In genomic region chr9:35367451-35367850, GRCh38 we compare ENCODE assay signal across 13 cellular contexts.
DNase-seq lines count a peak whose midpoint lies in the region; ATAC-seq, FAIRE-seq and TF ChIP-seq lines count a peak whose summit lies in the region.
"Had no signal": no experiment of that assay in that cellular context is flagged by ENCODE, and none has a peak within 500 bp of the region (broad histone marks: within the 10 kb centered on the region; RNA-seq: fewer than 3 reads in every experiment).

No MANE protein-coding gene starts in this region.

- intact Hi-C loops in PC-3 (cut with micrococcal nuclease) (no loop called here), endothelial cell of umbilical vein (cut with micrococcal nuclease) (loop anchor here (2.0 to 10.0 kb wide), 2 partner anchors 27 to 93 kb away; no protein-coding TSS in a partner anchor), mucosa of descending colon (cut with DNase I, micrococcal nuclease) (no loop called here)

- POLR2A ChIA-PET in PC-3 (lab: Charles Lee; ENCODE audit: unreplicated experiment) (interaction anchor here (0.6 kb wide), 1 partner anchor 296 kb away, joined by 3 read pairs; no protein-coding TSS in a partner anchor), endothelial cell of umbilical vein (lab: Charles Lee) (interaction anchor here (0.6 to 1.1 kb wide), 2 partner anchors 32 to 298 kb away, joined by 6 to 15 read pairs; no protein-coding TSS in a partner anchor)

- ATAC-seq in PC-3 (peak; percentile 99), GM19328 (IDR thresholded peaks at IDR 0.05; ENCODE audit: unreplicated experiment) (no peak), mucosa of descending colon (no peak)
- ATAC-seq: sciatic nerve had no signal

- no peaks in the 10 kb centered on the region for H3F3A ChIP-seq in PC-3 (ENCODE audit: low read length, unreplicated experiment)

- H3K4me1 ChIP-seq in PC-3 (ENCODE audit: insufficient read depth, low read length) (peaks cover 27% of the 10 kb centered on the region), endothelial cell of umbilical vein (ENCODE audit: control insufficient read depth, extremely low read depth, insufficient read depth, low read length) (peaks cover 31% of the 10 kb centered on the region), osteoblast (ENCODE audit: insufficient read depth, low read length) (peaks cover 22% of the 10 kb centered on the region), mucosa of descending colon (ENCODE audit: low read depth) (no peaks in the 10 kb centered on the region)

- H3K9ac ChIP-seq in PC-3 (ENCODE audit: low read length) (no peak overlapping the region), endothelial cell of umbilical vein (replicated peaks; ENCODE audit: extremely low read depth, insufficient read depth, low read length) (peak overlapping the region; percentile 19)

- H2AFZ ChIP-seq in PC-3 (ENCODE audit: low read length) (peak overlapping the region; percentile 24; the same call in 1 of the 2 replicates), endothelial cell of umbilical vein (ENCODE audit: low read depth, low read length) (peak overlapping the region; percentile 64), osteoblast (ENCODE audit: low read length) (no peak overlapping the region)

- H3K4me2 ChIP-seq in PC-3 (ENCODE audit: low read length) (peak overlapping the region; percentile 49), endothelial cell of umbilical vein (ENCODE audit: insufficient read depth, low read length) (peak overlapping the region; percentile 71), osteoblast (ENCODE audit: insufficient read depth, low read length) (peak overlapping the region; percentile 55)

- H4K20me1 ChIP-seq in PC-3 (ENCODE audit: low read length) (no peaks in the 10 kb centered on the region), endothelial cell of umbilical vein (replicated peaks; ENCODE audit: control insufficient read depth, extremely low read depth, insufficient read depth, low read length) (no peaks in the 10 kb centered on the region), osteoblast (ENCODE audit: insufficient read depth, low read length) (no peaks in the 10 kb centered on the region)

- CTCF ChIA-PET in PC-3 (lab: Charles Lee): no interaction called here
- CTCF ChIA-PET in endothelial cell of umbilical vein (lab: Charles Lee): interaction anchor here (0.6 to 3.0 kb wide), 13 partner anchors 10 to 1228 kb away, joined by 3 to 19 read pairs (median 4); partner anchors contain the start of gene UNC13B

- TF ChIP-seq CTCF in PC-3 (conservative IDR thresholded peaks at IDR 0.05; ENCODE audit: low read depth, low read length): no peak
- TF ChIP-seq CTCF in endothelial cell of umbilical vein (IDR thresholded peaks at IDR 0.05; ENCODE audit: extremely low read depth in 1 of 2, insufficient read depth in 1 of 2, low read depth in 1 of 2, low read length in 2 of 2): no peak
- no peak for TF ChIP-seq CTCF in osteoblast (IDR thresholded peaks at IDR 0.05; ENCODE audit: extremely low read depth, low read depth, low read length)
- TF ChIP-seq CTCF in mucosa of descending colon (IDR thresholded peaks at IDR 0.05): no peak
- no peak for TF ChIP-seq CTCF in GM20000 (IDR thresholded peaks at IDR 0.05; ENCODE audit: extremely low read depth, missing control alignments)

- H3K4me3 ChIP-seq in PC-3 (ENCODE audit: low read length): no peak overlapping the region
- H3K4me3 ChIP-seq in endothelial cell of umbilical vein (replicated peaks in 1 of 3; ENCODE audit: insufficient read depth in 1 of 3, low read depth in 1 of 3, low read length in 3 of 3): no peak overlapping the region
- H3K4me3 ChIP-seq in osteoblast (ENCODE audit: insufficient read depth, low read length): no peak overlapping the region
- no peak overlapping the region for H3K4me3 ChIP-seq in mucosa of descending colon

- BruUV-seq in PC-3 (replicated peaks; lab: Mats Ljungman, UMichigan): no TSS peak
- BruUV-seq in endothelial cell of umbilical vein (replicated peaks; lab: Mats Ljungman, UMichigan): no TSS peak

- FAIRE-seq in endothelial cell of umbilical vein (lab: Jason Lieb, UNC): peak; percentile 98
- FAIRE-seq: frontal cortex had no signal

- dilution Hi-C loops in endothelial cell of umbilical vein (cut with MboI; ENCODE audit: extremely low pct_ligation_motif_present, low sequenced_read_pairs): no loop called here

- H3K9me3 ChIP-seq in PC-3 (ENCODE audit: low read length) (no peaks in the 10 kb centered on the region), endothelial cell of umbilical vein (replicated peaks; ENCODE audit: control insufficient read depth, insufficient read depth, low read length) (no peaks in the 10 kb centered on the region), osteoblast (ENCODE audit: low read depth, low read length) (no peaks in the 10 kb centered on the region), mucosa of descending colon (no peaks in the 10 kb centered on the region)

- no peaks in the 10 kb centered on the region for H3K9me1 ChIP-seq in endothelial cell of umbilical vein (replicated peaks; ENCODE audit: control insufficient read depth, extremely low read depth, insufficient read depth, low read length)

- H3K27ac ChIP-seq in PC-3 (ENCODE audit: low read length): peak overlapping the region; percentile 25
- H3K27ac ChIP-seq in endothelial cell of umbilical vein (ENCODE audit: insufficient read depth, low read depth, low read length): peak overlapping the region; percentile 64
- peak overlapping the region; percentile 51 for H3K27ac ChIP-seq in osteoblast (ENCODE audit: low read depth, low read length)

- H3K36me3 ChIP-seq in PC-3 (ENCODE audit: low read depth, low read length) (no peaks in the 10 kb centered on the region), endothelial cell of umbilical vein (ENCODE audit: control insufficient read depth in 2 of 2, extremely low read depth in 1 of 2, insufficient read depth in 2 of 2, low read length in 2 of 2) (peaks cover 0 to 9% of the 10 kb centered on the region in 2 experiments), osteoblast (ENCODE audit: insufficient read depth, low read length) (no peaks in the 10 kb centered on the region), mucosa of descending colon (ENCODE audit: low read depth) (no peaks in the 10 kb centered on the region)

- no peaks in the 10 kb centered on the region for H3K79me2 ChIP-seq in PC-3 (ENCODE audit: low read length)
- no peaks in the 10 kb centered on the region for H3K79me2 ChIP-seq in endothelial cell of umbilical vein (ENCODE audit: control insufficient read depth, insufficient read depth, low read length)
- H3K79me2 ChIP-seq in osteoblast (ENCODE audit: insufficient read depth, low read length): no peaks in the 10 kb centered on the region

- TF ChIP-seq POLR2A in endothelial cell of umbilical vein (IDR thresholded peaks at IDR 0.05; ENCODE audit: low read depth, low read length): no peak

- H3K27me3 ChIP-seq in PC-3 (ENCODE audit: low read length): no peaks in the 10 kb centered on the region
- no peaks in the 10 kb centered on the region for H3K27me3 ChIP-seq in endothelial cell of umbilical vein (ENCODE audit: control insufficient read depth in 2 of 2, insufficient read depth in 2 of 2, low read length in 2 of 2)
- H3K27me3 ChIP-seq in osteoblast (ENCODE audit: insufficient read depth, low read length): no peaks in the 10 kb centered on the region

- no peaks in the 10 kb centered on the region for H3K9me2 ChIP-seq in PC-3 (replicated peaks; ENCODE audit: low read length)

- DNase-seq in Daoy (ENCODE audit: low read depth) (peak; percentile 82), PC-3 (peak; percentile 87), endothelial cell of umbilical vein (ENCODE audit: low read depth, low spot score) (peak; percentile 91), osteoblast (ENCODE audit: insufficient read length, low spot score, missing footprints) (peak; percentile 88), mucosa of descending colon (no peak), GM20000 (ENCODE audit: low spot score) (no peak)
- DNase-seq in activated naive CD4-positive, alpha-beta T cell treated with anti-CD3 and anti-CD28 coated beads, Interleukin-2, amount 50 U/mL, for 16 hours: no peak
- DNase-seq: anterior cingulate cortex, NCI-H524 treated with DMSO at 0.1 percent for 48 hours, T-helper 2 cell had no signal

TF ChIP-seq in endothelial cell of umbilical vein, 7 proteins besides CTCF, POLR2A, EP300 and RAD21:
- TF ChIP-seq POLR2AphosphoS5 (IDR thresholded peaks at IDR 0.05; ENCODE audit: insufficient read depth, low read depth, low read length) (peak; percentile 40), MYC (IDR thresholded peaks at IDR 0.05; ENCODE audit: low read depth, low read length) (no peak), MAX (IDR thresholded peaks at IDR 0.05; ENCODE audit: insufficient read depth, insufficient read length) (no peak), JUN (IDR thresholded peaks at IDR 0.05; ENCODE audit: borderline replicate concordance, insufficient read depth, insufficient read length, low read depth) (peak; percentile 85), EZH2 (IDR thresholded peaks at IDR 0.05; ENCODE audit: borderline replicate concordance, low read depth, low read length, severe bottlenecking) (no peak), GATA2 (IDR thresholded peaks at IDR 0.05; ENCODE audit: insufficient read depth, insufficient read length, low read depth, low read length) (peak; percentile 95), FOS (IDR thresholded peaks at IDR 0.05; ENCODE audit: borderline replicate concordance, insufficient read depth, low read length) (peak; percentile 81)
TF ChIP-seq in endothelial cell of umbilical vein: peak in this region for 4.

Comparison
In these comparisons a context has a peak if more than half of its experiments do, and no peak if none do; other contexts are left out.
1. DNase-seq: peak in Daoy (single experiment), PC-3 (single experiment), endothelial cell of umbilical vein (single experiment) and osteoblast (single experiment); none in mucosa of descending colon (0 of 3), activated naive CD4-positive, alpha-beta T cell treated with anti-CD3 and anti-CD28 coated beads, Interleukin-2, amount 50 U/mL, for 16 hours (single experiment) and GM20000 (single experiment).
2. Peak in every context shown above with its lines, with median percentiles within 50 percentile points of each other: H3K27ac ChIP-seq and H3K4me2 ChIP-seq.